ENCODE assay signal across 6 cellular contexts in the genomic region with DNA sequence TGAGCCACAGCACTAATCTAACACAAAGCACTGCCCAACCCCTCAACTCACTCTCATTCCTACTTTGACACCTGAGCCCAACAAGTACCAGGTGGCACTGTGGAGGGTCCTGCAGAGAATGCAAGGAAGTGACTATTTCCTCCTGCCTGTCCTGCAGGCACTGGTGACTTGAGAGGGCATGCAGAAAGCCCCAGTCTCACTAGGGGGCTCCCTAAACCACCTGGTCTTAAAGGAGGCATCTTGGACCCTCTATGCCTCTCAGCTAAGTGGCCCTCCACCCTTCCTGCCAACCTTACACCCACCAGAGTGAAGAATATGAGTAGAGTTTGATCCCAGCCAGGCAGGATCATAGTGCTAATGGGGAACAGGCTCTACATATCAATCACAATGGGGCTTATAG. TPM values are rescaled to one million over a fixed set of nuclear protein-coding genes. Genes with fewer than 3 reads are reported as not detected.
DNase-seq lines count a peak whose midpoint lies in the region; FAIRE-seq and TF ChIP-seq lines count a peak whose summit lies in the region.

No MANE protein-coding gene starts in this region.

- H3K9me3 ChIP-seq in AG04450 (ENCODE audit: control insufficient read depth, insufficient read depth, low read length), result no peaks in the 10 kb centered on the region
- no peaks in the 10 kb centered on the region for H3K9me3 ChIP-seq in mammary epithelial cell (replicated peaks; ENCODE audit: insufficient read depth, low read length)

- in situ Hi-C loops in mammary epithelial cell (cut with MboI; ENCODE audit: low sequenced_read_pairs in 2 of 2), result loop anchor here in 1 of 2 donors (5.0 kb wide), 1 partner anchor 139 kb away; no protein-coding TSS in a partner anchor

- dilution Hi-C loops in mammary epithelial cell (cut with HindIII; ENCODE audit: low sequenced_read_pairs), result no loop called here

- no peak overlapping the region for H3K4me2 ChIP-seq in mammary epithelial cell (ENCODE audit: insufficient read depth, low read depth, low read length)

- DNase-seq in AG04450 (ENCODE audit: low read depth, low spot score), result no peak
- DNase-seq in HK-2 (ENCODE audit: unreplicated experiment), result peak; percentile 8
- no peak for DNase-seq in mammary epithelial cell
- no peak for DNase-seq in substantia nigra (lab: John Stamatoyannopoulos, UW)
- DNase-seq in frontal cortex (ENCODE audit: low spot score in 2 of 2), result no peak
- DNase-seq in NCI-H1436 treated with DMSO at 0.1 percent for 48 hours (lab: John Stamatoyannopoulos, UW), result no peak

- no peaks in the 10 kb centered on the region for H3K4me1 ChIP-seq in mammary epithelial cell (ENCODE audit: insufficient read depth, low read length)

- POLR2A ChIA-PET in AG04450 (lab: Yijun Ruan, JAX), result no interaction called here

- H3K4me3 ChIP-seq in AG04450 (ENCODE audit: low read depth, low read length) (no peak overlapping the region), mammary epithelial cell (replicated peaks in 1 of 3; ENCODE audit: insufficient read depth in 1 of 3, low read depth in 2 of 3, low read length in 3 of 3) (no peak overlapping the region)

- H3K36me3 ChIP-seq in mammary epithelial cell (ENCODE audit: insufficient read depth, low read length), result no peaks in the 10 kb centered on the region

- TF ChIP-seq CTCF in AG04450 (IDR thresholded peaks at IDR 0.05; ENCODE audit: low read depth, low read length), result peak; percentile 52
- peak; percentile 5 to 58 for TF ChIP-seq CTCF in mammary epithelial cell (conservative IDR thresholded peaks at IDR 0.05 in 1 of 2, IDR thresholded peaks at IDR 0.05 in 1 of 2; ENCODE audit: extremely low read depth in 1 of 2, insufficient read depth in 1 of 2, low read depth in 1 of 2, low read length in 2 of 2)

- no peaks in the 10 kb centered on the region for H3K79me2 ChIP-seq in mammary epithelial cell (ENCODE audit: insufficient read depth, low read length)

- intact Hi-C loops in mammary epithelial cell (cut with micrococcal nuclease), result loop anchor here (1.0 kb wide), 2 partner anchors 65 to 88 kb away; partner anchors contain the start of gene MON1A

- H3K27me3 ChIP-seq in AG04450 (ENCODE audit: control insufficient read depth, insufficient read depth, low read length) (no peaks in the 10 kb centered on the region), mammary epithelial cell (ENCODE audit: insufficient read depth, low read length) (no peaks in the 10 kb centered on the region)

- H2AFZ ChIP-seq in mammary epithelial cell (ENCODE audit: low read depth, low read length), result no peak overlapping the region

- H3K9ac ChIP-seq in mammary epithelial cell (ENCODE audit: insufficient read depth, low read length), result no peak overlapping the region

- no peak for FAIRE-seq in frontal cortex (lab: Jason Lieb, UNC)

- H3K27ac ChIP-seq in AG04450 (ENCODE audit: low read depth, low read length), result no peak overlapping the region
- H3K27ac ChIP-seq in mammary epithelial cell (ENCODE audit: insufficient read depth, low read depth, low read length), result no peak overlapping the region
- no peak overlapping the region for H3K27ac ChIP-seq in substantia nigra (ENCODE audit: low read depth, low read length, poor library complexity, severe bottlenecking)

- no TSS peak for BruUV-seq in mammary epithelial cell (replicated peaks; lab: Mats Ljungman, UMichigan)

- H4K20me1 ChIP-seq in mammary epithelial cell (ENCODE audit: insufficient read depth, low read length), result no peaks in the 10 kb centered on the region

- CTCF ChIA-PET in AG04450 (lab: Charles Lee), result interaction anchor here (0.5 to 9.0 kb wide), 6 partner anchors 9 to 147 kb away, joined by 3 to 182 read pairs (median 3); partner anchors contain the start of genes CDHR4 and INKA1
- CTCF ChIA-PET in mammary epithelial cell (lab: Charles Lee; ENCODE audit: low non-redundant PET), result interaction anchor here (1.0 kb wide), 1 partner anchor 64 kb away, joined by 18 read pairs; no protein-coding TSS in a partner anchor

RNA-seq across cellular contexts. Expression of gene TRAIP, which starts 15.2 kb away (rescaled TPM):
- polyA plus RNA-seq in AG04450 (2011; rRNA removed) (1.7 and 2.3 TPM in 2 replicates), mammary epithelial cell (12.9 TPM)
- polyA minus RNA-seq in AG04450 (2011; rRNA and poly(A)+ RNA removed), result 2.1 and 3.2 TPM in 2 replicates
- total RNA-seq in mammary epithelial cell (10 to 100 TPM in 1 of 2 donors, 1 to 10 TPM in 1; 1.7 to 12.6 TPM), frontal cortex (2.0 TPM)
- polyA minus RNA-seq in mammary epithelial cell, result 29.5 TPM

RNA-seq across cellular contexts. Expression of gene UBA7, which starts 27.4 kb away (rescaled TPM):
- polyA plus RNA-seq in AG04450 (2011; rRNA removed) (34.0 and 43.6 TPM in 2 replicates), mammary epithelial cell (8.3 TPM)
- 68.2 and 85.5 TPM in 2 replicates for polyA minus RNA-seq in AG04450 (2011; rRNA and poly(A)+ RNA removed)
- total RNA-seq in mammary epithelial cell (10 to 100 TPM in 1 of 2 donors, 1 to 10 TPM in 1; 9.1 to 11.3 TPM), frontal cortex (1.6 TPM)
- polyA minus RNA-seq in mammary epithelial cell, result 35.9 TPM

RNA-seq across cellular contexts. Expression of gene CAMKV, which starts 28.6 kb away (rescaled TPM):
- polyA plus RNA-seq in AG04450 (2011; rRNA removed) (not detected in 2 replicates), mammary epithelial cell (0.03 TPM)
- not detected in 2 replicates for polyA minus RNA-seq in AG04450 (2011; rRNA and poly(A)+ RNA removed)
- total RNA-seq in mammary epithelial cell (under 1 TPM in 1 of 2 donors, not detected in 1; 0.35 TPM), frontal cortex (180 TPM)
- polyA minus RNA-seq in mammary epithelial cell, result not detected

RNA-seq across cellular contexts. Expression of gene INKA1, which starts 38.1 kb away (rescaled TPM):
- polyA plus RNA-seq in AG04450 (2011; rRNA removed), result 1.9 and 2.8 TPM in 2 replicates
- polyA minus RNA-seq in AG04450 (2011; rRNA and poly(A)+ RNA removed), result 2.0 and 2.2 TPM in 2 replicates
- 10 to 100 TPM; 17.3 to 22.6 TPM for total RNA-seq in mammary epithelial cell
- 26.8 TPM for polyA plus RNA-seq in mammary epithelial cell
- polyA minus RNA-seq in mammary epithelial cell, result 11.1 TPM
- total RNA-seq in frontal cortex, result 14.3 TPM

RNA-seq across cellular contexts. Expression of gene CDHR4, which starts 41.5 kb away (rescaled TPM):
- polyA plus RNA-seq in AG04450 (2011; rRNA removed), result 0.09 TPM in 1 of 2 replicates, not detected in the other
- not detected in 2 replicates for polyA minus RNA-seq in AG04450 (2011; rRNA and poly(A)+ RNA removed)
- total RNA-seq in mammary epithelial cell, result under 1 TPM; 0.33 to 0.40 TPM
- not detected for polyA plus RNA-seq in mammary epithelial cell
- polyA minus RNA-seq in mammary epithelial cell, result not detected
- not detected for total RNA-seq in frontal cortex

Comparison
In these comparisons a context has a peak if more than half of its experiments do, and no peak if none do; other contexts are left out.
1. RNA of gene CAMKV, which starts 28.6 kb away (total RNA-seq): 180 TPM in frontal cortex (single experiment); 0.35 TPM in mammary epithelial cell; every median in the first group is over 100 times any median in the second.